ENCODE assay signal across 24 cellular contexts in genomic region chr17:61188081-61188480, GRCh38.
"Had no signal": no experiment of that assay in that cellular context is flagged by ENCODE, and none has a peak within 500 bp of the region (broad histone marks: within the 10 kb centered on the region; RNA-seq: fewer than 3 reads in every experiment).

No MANE protein-coding gene starts in this region.

- H3K27ac ChIP-seq: hepatocyte, neutrophil, psoas muscle, right lobe of liver, suprapubic skin, thyroid gland, uterus had no signal

- H3K4me1 ChIP-seq: psoas muscle, right lobe of liver, suprapubic skin, uterus had no signal

- FAIRE-seq: endothelial cell of umbilical vein, kidney had no signal

- H3K4me3 ChIP-seq: hepatocyte, lung, psoas muscle, right lobe of liver, suprapubic skin, thyroid gland, uterus had no signal

- H3K27me3 ChIP-seq: hepatocyte, neutrophil, right lobe of liver, suprapubic skin, thyroid gland, uterus had no signal

- H3K79me2 ChIP-seq: hepatocyte had no signal

- H3K9me3 ChIP-seq: neutrophil, psoas muscle, right lobe of liver, suprapubic skin, thyroid gland, uterus had no signal

- DNase-seq: effector CD4-positive, alpha-beta T cell; endodermal cell; foreskin melanocyte; head of caudate nucleus; kidney; left cardiac atrium; left ventricle myocardium superior; mesenchymal stem cell; naive B cell; nephron progenitor cell; psoas muscle; retina; right lobe of liver; stimulated activated CD4-positive, alpha-beta T cell treated with anti-CD3 and anti-CD28 coated beads, Interleukin-4, amount 100 ng/mL, for 1 hour; stimulated activated CD8-positive, alpha-beta memory T cell treated with anti-CD3 and anti-CD28 coated beads, Interleukin-4, amount 100 ng/mL, for 48 hours; stimulated activated naive CD8-positive, alpha-beta T cell treated with anti-CD3 and anti-CD28 coated beads, Interleukin-15, Interleukin-2, amounts not matched to agents 100 U/mL and 50 U/mL, for 24 hours; thyroid gland; uterus had no signal

- H3K36me3 ChIP-seq: neutrophil, right lobe of liver, suprapubic skin, thyroid gland, uterus had no signal

- H2AFZ ChIP-seq: hepatocyte had no signal

- ATAC-seq: left cardiac atrium; left ventricle myocardium superior; psoas muscle; right lobe of liver; stimulated activated effector memory CD8-positive, alpha-beta T cell treated with anti-CD3 and anti-CD28 coated beads, Interleukin-12 subunit alpha, Interleukin-12 subunit beta, amount 100 ng/mL, for 72 hours; stimulated activated naive CD8-positive, alpha-beta T cell treated with anti-CD3 and anti-CD28 coated beads, Interleukin-15, Interleukin-2, amounts not matched to agents 100 U/mL and 50 U/mL, for 24 hours had no signal

- H3K4me2 ChIP-seq: hepatocyte had no signal
